Comparison of ENCODE assay signal across 26 cellular contexts in genomic region chrX:136623400-136623799, GRCh38. TPM values are rescaled to one million over a fixed set of nuclear protein-coding genes. Genes with fewer than 3 reads are reported as not detected.
DNase-seq lines count a peak whose midpoint lies in the region; ATAC-seq lines count a peak whose summit lies in the region.
"Had no signal": no experiment of that assay in that cellular context is flagged by ENCODE, and none has a peak within 500 bp of the region (broad histone marks: within the 10 kb centered on the region; RNA-seq: fewer than 3 reads in every experiment).

No MANE protein-coding gene starts in this region.

- peak; percentile 16 for DNase-seq in activated CD8-positive, alpha-beta memory T cell treated with anti-CD3 and anti-CD28 coated beads, Interleukin-2, amount 50 U/mL, for 4 hours
- no peak for DNase-seq in activated CD8-positive, alpha-beta memory T cell treated with anti-CD3 and anti-CD28 coated beads for 24 hours
- no peak for DNase-seq in activated T-helper 2 cell treated with anti-CD3 and anti-CD28 coated beads, Interferon-gamma antibody, Interleukin-2, Interleukin-4, amounts not matched to agents 10 μg/mL and 5 μg/mL and 100 μg/mL, durations not matched to agents 14 hours and 24 hours and 36 hours (ENCODE audit: low spot score)
- DNase-seq in stimulated activated effector memory CD8-positive, alpha-beta T cell treated with anti-CD3 and anti-CD28 coated beads, Interleukin-12 subunit alpha, Interleukin-12 subunit beta, amount 100 ng/mL, for 72 hours (ENCODE audit: low spot score in 2 of 2): peak in 1 of 2 donors; percentile 70
- no peak for DNase-seq in DMS79 (lab: John Stamatoyannopoulos, UW)
- DNase-seq in DMS153 treated with DMSO at 0.1 percent for 48 hours (lab: John Stamatoyannopoulos, UW; ENCODE audit: unreplicated experiment): no peak
- DNase-seq: anterior cingulate cortex, esophagus squamous epithelium, HCEC 1CT, NCI-H1092, NCI-H187, NCI-H526, RPMI8226, T-helper 17 cell had no signal

- H3K36me3 ChIP-seq in KOPT-K1 (ENCODE audit: insufficient read depth, low read length): no peaks in the 10 kb centered on the region
- H3K36me3 ChIP-seq: BLaER1 treated with 17β-estradiol and CSF1 and Interleukin-3, amounts not matched to agents 10 nM and 100 nM; cardiac muscle cell; esophagus squamous epithelium; suprapubic skin had no signal

- peak overlapping the region; percentile 62 for H3K27ac ChIP-seq in KOPT-K1 (ENCODE audit: low read depth, low read length, poor library complexity, severe bottlenecking)
- H3K27ac ChIP-seq: BLaER1 treated with 17β-estradiol and CSF1 and Interleukin-3, amounts not matched to agents 10 nM and 100 nM; cardiac muscle cell; esophagus squamous epithelium; hepatocyte; suprapubic skin had no signal

- H3K4me3 Mint-ChIP-seq in activated T-helper 2 cell treated with anti-CD3 and anti-CD28 coated beads, Interferon-gamma antibody, Interleukin-2, Interleukin-4, amounts not matched to agents 10 μg/mL and 5 μg/mL and 100 μg/mL, durations not matched to agents 14 hours and 24 hours and 36 hours (ENCODE audit: low read depth): no peak overlapping the region
- peak overlapping the region; percentile 29 for H3K4me3 Mint-ChIP-seq in stimulated activated effector memory CD8-positive, alpha-beta T cell treated with anti-CD3 and anti-CD28 coated beads, Interleukin-12 subunit alpha, Interleukin-12 subunit beta, amount 100 ng/mL, for 72 hours
- H3K4me3 Mint-ChIP-seq: T-helper 17 cell had no signal

- H3K27ac Mint-ChIP-seq in activated T-helper 2 cell treated with anti-CD3 and anti-CD28 coated beads, Interferon-gamma antibody, Interleukin-2, Interleukin-4, amounts not matched to agents 10 μg/mL and 5 μg/mL and 100 μg/mL, durations not matched to agents 14 hours and 24 hours and 36 hours: peak overlapping the region; percentile 78
- peak overlapping the region; percentile 80 for H3K27ac Mint-ChIP-seq in stimulated activated effector memory CD8-positive, alpha-beta T cell treated with anti-CD3 and anti-CD28 coated beads, Interleukin-12 subunit alpha, Interleukin-12 subunit beta, amount 100 ng/mL, for 72 hours
- H3K27ac Mint-ChIP-seq: T-helper 17 cell had no signal

- H3K36me3 Mint-ChIP-seq in activated T-helper 2 cell treated with anti-CD3 and anti-CD28 coated beads, Interferon-gamma antibody, Interleukin-2, Interleukin-4, amounts not matched to agents 10 μg/mL and 5 μg/mL and 100 μg/mL, durations not matched to agents 14 hours and 24 hours and 36 hours (ENCODE audit: low read depth): peaks cover 6% of the 10 kb centered on the region
- H3K36me3 Mint-ChIP-seq in stimulated activated effector memory CD8-positive, alpha-beta T cell treated with anti-CD3 and anti-CD28 coated beads, Interleukin-12 subunit alpha, Interleukin-12 subunit beta, amount 100 ng/mL, for 72 hours: peaks cover 28% of the 10 kb centered on the region

- peaks cover 8% of the 10 kb centered on the region for H3K9me3 Mint-ChIP-seq in activated T-helper 2 cell treated with anti-CD3 and anti-CD28 coated beads, Interferon-gamma antibody, Interleukin-2, Interleukin-4, amounts not matched to agents 10 μg/mL and 5 μg/mL and 100 μg/mL, durations not matched to agents 14 hours and 24 hours and 36 hours
- H3K9me3 Mint-ChIP-seq in stimulated activated effector memory CD8-positive, alpha-beta T cell treated with anti-CD3 and anti-CD28 coated beads, Interleukin-12 subunit alpha, Interleukin-12 subunit beta, amount 100 ng/mL, for 72 hours: no peaks in the 10 kb centered on the region

- H3K4me1 Mint-ChIP-seq in activated T-helper 2 cell treated with anti-CD3 and anti-CD28 coated beads, Interferon-gamma antibody, Interleukin-2, Interleukin-4, amounts not matched to agents 10 μg/mL and 5 μg/mL and 100 μg/mL, durations not matched to agents 14 hours and 24 hours and 36 hours (ENCODE audit: low read depth): peaks cover 73% of the 10 kb centered on the region
- peaks cover 66% of the 10 kb centered on the region for H3K4me1 Mint-ChIP-seq in stimulated activated effector memory CD8-positive, alpha-beta T cell treated with anti-CD3 and anti-CD28 coated beads, Interleukin-12 subunit alpha, Interleukin-12 subunit beta, amount 100 ng/mL, for 72 hours

- H3K27me3 Mint-ChIP-seq in activated T-helper 2 cell treated with anti-CD3 and anti-CD28 coated beads, Interferon-gamma antibody, Interleukin-2, Interleukin-4, amounts not matched to agents 10 μg/mL and 5 μg/mL and 100 μg/mL, durations not matched to agents 14 hours and 24 hours and 36 hours (ENCODE audit: low read depth): no peaks in the 10 kb centered on the region
- H3K27me3 Mint-ChIP-seq: T-helper 17 cell had no signal

- ATAC-seq in stimulated activated effector memory CD8-positive, alpha-beta T cell treated with anti-CD3 and anti-CD28 coated beads, Interleukin-12 subunit alpha, Interleukin-12 subunit beta, amount 100 ng/mL, for 72 hours: peak; percentile 69
- ATAC-seq: left lobe of liver, T-helper 17 cell had no signal

- intact Hi-C loops in activated T-helper 2 cell treated with anti-CD3 and anti-CD28 coated beads, Interferon-gamma antibody, Interleukin-2, Interleukin-4, amounts not matched to agents 10 μg/mL and 5 μg/mL and 100 μg/mL, durations not matched to agents 14 hours and 24 hours and 36 hours (cut with micrococcal nuclease): no loop called here

- H3K9me3 ChIP-seq in KOPT-K1 (ENCODE audit: insufficient read depth, low read length, poor library complexity, severe bottlenecking): no peaks in the 10 kb centered on the region
- H3K9me3 ChIP-seq: esophagus squamous epithelium, suprapubic skin had no signal

RNA-seq across cellular contexts. Expression of gene CD40LG, which starts 24.6 kb away (rescaled TPM):
- total RNA-seq in activated T-helper 2 cell treated with anti-CD3 and anti-CD28 coated beads, Interferon-gamma antibody, Interleukin-2, Interleukin-4, amounts not matched to agents 10 μg/mL and 5 μg/mL and 100 μg/mL, durations not matched to agents 14 hours and 24 hours and 36 hours: 123 and 127 TPM in 2 replicates
- total RNA-seq: cardiac muscle cell, Daoy, frontal cortex, hepatocyte, LHCN-M2, mesenteric fat pad, SK-MEL-5, suprapubic skin, urinary bladder had no signal
